1 cellular context compared by ENCODE assay signal in genomic region chr17:8153550-8153956, GRCh38.
A peak's percentile ranks its signal among the peaks of the same experiment; 100 is the strongest.
TF ChIP-seq lines count a peak whose summit lies in the region.

No MANE protein-coding gene starts in this region.

TF ChIP-seq in A549, 52 proteins besides CTCF, POLR2A, EP300 and RAD21 (continued from another document):
- TF ChIP-seq, protein P1, sequence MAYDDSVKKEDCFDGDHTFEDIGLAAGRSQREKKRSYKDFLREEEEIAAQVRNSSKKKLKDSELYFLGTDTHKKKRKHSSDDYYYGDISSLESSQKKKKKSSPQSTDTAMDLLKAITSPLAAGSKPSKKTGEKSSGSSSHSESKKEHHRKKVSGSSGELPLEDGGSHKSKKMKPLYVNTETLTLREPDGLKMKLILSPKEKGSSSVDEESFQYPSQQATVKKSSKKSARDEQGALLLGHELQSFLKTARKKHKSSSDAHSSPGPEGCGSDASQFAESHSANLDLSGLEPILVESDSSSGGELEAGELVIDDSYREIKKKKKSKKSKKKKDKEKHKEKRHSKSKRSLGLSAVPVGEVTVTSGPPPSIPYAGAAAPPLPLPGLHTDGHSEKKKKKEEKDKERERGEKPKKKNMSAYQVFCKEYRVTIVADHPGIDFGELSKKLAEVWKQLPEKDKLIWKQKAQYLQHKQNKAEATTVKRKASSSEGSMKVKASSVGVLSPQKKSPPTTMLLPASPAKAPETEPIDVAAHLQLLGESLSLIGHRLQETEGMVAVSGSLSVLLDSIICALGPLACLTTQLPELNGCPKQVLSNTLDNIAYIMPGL (CRISPR knock-in tag; IDR thresholded peaks at IDR 0.05; ENCODE audit: borderline replicate concordance): no peak
- no peak for TF ChIP-seq ZC3H11A (IDR thresholded peaks at IDR 0.05)
- TF ChIP-seq RFX5 (IDR thresholded peaks at IDR 0.05): no peak
- TF ChIP-seq TFCP2L1 (CRISPR knock-in tag; IDR thresholded peaks at IDR 0.05): no peak
- TF ChIP-seq RCOR1 (IDR thresholded peaks at IDR 0.05; ENCODE audit: low read depth, low read length): no peak
- TF ChIP-seq CHD2 (IDR thresholded peaks at IDR 0.05; ENCODE audit: low read length, partially characterized antibody): no peak
- no peak for TF ChIP-seq HEYL (CRISPR knock-in tag; IDR thresholded peaks at IDR 0.05)
- no peak for TF ChIP-seq ZNF302 (CRISPR knock-in tag; IDR thresholded peaks at IDR 0.05)
- TF ChIP-seq MAZ (IDR thresholded peaks at IDR 0.05; ENCODE audit: borderline replicate concordance, low read depth, low read length): 0 out of 2 replicates have a peak, but pooled peaks have one; percentile 40
- TF ChIP-seq NPAS2 (CRISPR knock-in tag; IDR thresholded peaks at IDR 0.05; ENCODE audit: borderline replicate concordance): 0 out of 2 replicates have a peak, but pooled peaks have one; percentile 42
- TF ChIP-seq SREBF2 (IDR thresholded peaks at IDR 0.05): no peak; the same call in 1 of the 2 replicates
- no peak for TF ChIP-seq PHF8 (IDR thresholded peaks at IDR 0.05; ENCODE audit: borderline replicate concordance, low read depth)
- TF ChIP-seq EHF (CRISPR knock-in tag; IDR thresholded peaks at IDR 0.05): no peak
- TF ChIP-seq HOXB13 (CRISPR knock-in tag; IDR thresholded peaks at IDR 0.05; ENCODE audit: low read depth): no peak
- no peak for TF ChIP-seq FOSL2 (IDR thresholded peaks at IDR 0.05)
- peak; percentile 59 for TF ChIP-seq FOSL2 (CRISPR knock-in tag; IDR thresholded peaks at IDR 0.05)
- TF ChIP-seq JUN (IDR thresholded peaks at IDR 0.05): 0 out of 5 replicates have a peak, but pooled peaks of 1 of the 2 experiments have one; percentile 19
- no peak for TF ChIP-seq ZFP36 (IDR thresholded peaks at IDR 0.05; ENCODE audit: borderline replicate concordance, partially characterized antibody)
- no peak for TF ChIP-seq KDM5A (IDR thresholded peaks at IDR 0.05)
- no peak for TF ChIP-seq TP53 (CRISPR knock-in tag; IDR thresholded peaks at IDR 0.05)
- TF ChIP-seq HDAC2 (IDR thresholded peaks at IDR 0.05): no peak
- no peak for TF ChIP-seq RNF2 (IDR thresholded peaks at IDR 0.05; ENCODE audit: borderline replicate concordance, low read depth)
- TF ChIP-seq ATOH8 (CRISPR knock-in tag; IDR thresholded peaks at IDR 0.05; ENCODE audit: low read depth): no peak
- 0 out of 2 replicates have a peak, but pooled peaks have one; percentile 37 for TF ChIP-seq POLR2AphosphoS2 (conservative IDR thresholded peaks at IDR 0.05; ENCODE audit: low read length)
- 0 out of 2 replicates have a peak, but pooled peaks have one; percentile 39 for TF ChIP-seq MYC (IDR thresholded peaks at IDR 0.05; ENCODE audit: borderline replicate concordance, low read length)
- no peak for TF ChIP-seq NFE2L2 (conservative IDR thresholded peaks at IDR 0.05; ENCODE audit: low read length)
- peak in 1 of 2 experiments; percentile 3; a peak in 1 of 4 replicates for TF ChIP-seq CEBPB (IDR thresholded peaks at IDR 0.05)
- TF ChIP-seq KDM1A (IDR thresholded peaks at IDR 0.05; ENCODE audit: low read depth): no peak
- TF ChIP-seq, protein P2, sequence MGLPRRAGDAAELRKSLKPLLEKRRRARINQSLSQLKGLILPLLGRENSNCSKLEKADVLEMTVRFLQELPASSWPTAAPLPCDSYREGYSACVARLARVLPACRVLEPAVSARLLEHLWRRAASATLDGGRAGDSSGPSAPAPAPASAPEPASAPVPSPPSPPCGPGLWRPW (IDR thresholded peaks at IDR 0.05): no peak
- no peak for TF ChIP-seq FOXS1 (CRISPR knock-in tag; IDR thresholded peaks at IDR 0.05)
- no peak for TF ChIP-seq EHMT2 (IDR thresholded peaks at IDR 0.05; ENCODE audit: low read depth)
- TF ChIP-seq BHLHE40 (IDR thresholded peaks at IDR 0.05; ENCODE audit: low read depth, low read length): no peak
